In the genomic region with DNA sequence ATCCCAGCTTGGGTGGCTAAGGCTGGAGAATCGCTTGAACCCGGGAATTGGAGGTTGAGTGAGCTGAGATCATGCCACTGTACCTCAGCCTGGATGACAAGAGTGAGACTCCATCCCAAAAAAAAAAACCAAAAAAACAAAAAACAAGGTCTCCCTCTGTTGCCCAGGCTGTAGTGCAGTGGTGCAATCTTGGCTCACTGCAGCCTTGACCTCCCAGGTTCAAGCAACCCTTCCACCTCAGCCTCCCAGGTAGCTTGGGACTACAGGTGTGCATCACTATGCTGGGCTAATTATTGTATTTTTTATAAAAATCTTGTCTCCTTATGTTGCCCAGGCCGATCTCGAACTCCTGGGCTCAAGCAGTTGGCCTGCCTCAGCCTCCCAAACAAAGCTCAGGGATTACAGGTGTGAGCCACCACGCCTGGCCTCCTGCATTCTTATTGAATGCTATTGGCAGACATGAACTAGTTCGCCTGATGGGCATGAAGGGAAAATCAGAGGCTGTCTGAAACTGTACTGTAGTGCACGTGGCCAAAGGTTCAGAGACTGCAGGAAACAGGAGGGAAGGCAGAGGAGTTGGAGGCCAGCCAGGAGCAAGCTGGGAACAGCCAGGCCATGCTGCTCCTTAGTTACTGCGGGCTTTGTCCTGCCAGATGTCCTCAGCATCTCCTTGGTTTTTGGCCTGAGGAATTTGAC, we compare ENCODE assay signal across 1 cellular context.
TF ChIP-seq lines count a peak whose summit lies in the region.

No MANE protein-coding gene starts in this region.

TF ChIP-seq in HepG2, 621 proteins besides CTCF, POLR2A, EP300 and RAD21 (continued from another document and continues in another):
- TF ChIP-seq, protein P1, sequence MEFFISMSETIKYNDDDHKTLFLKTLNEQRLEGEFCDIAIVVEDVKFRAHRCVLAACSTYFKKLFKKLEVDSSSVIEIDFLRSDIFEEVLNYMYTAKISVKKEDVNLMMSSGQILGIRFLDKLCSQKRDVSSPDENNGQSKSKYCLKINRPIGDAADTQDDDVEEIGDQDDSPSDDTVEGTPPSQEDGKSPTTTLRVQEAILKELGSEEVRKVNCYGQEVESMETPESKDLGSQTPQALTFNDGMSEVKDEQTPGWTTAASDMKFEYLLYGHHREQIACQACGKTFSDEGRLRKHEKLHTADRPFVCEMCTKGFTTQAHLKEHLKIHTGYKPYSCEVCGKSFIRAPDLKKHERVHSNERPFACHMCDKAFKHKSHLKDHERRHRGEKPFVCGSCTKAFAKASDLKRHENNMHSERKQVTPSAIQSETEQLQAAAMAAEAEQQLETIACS (CRISPR knock-in tag; IDR thresholded peaks at IDR 0.05) = no peak
- TF ChIP-seq ZNF556 (CRISPR knock-in tag; IDR thresholded peaks at IDR 0.05; ENCODE audit: borderline replicate concordance) (0 out of 2 replicates have a peak, but pooled peaks have one; percentile 18), KLF9 (CRISPR knock-in tag; IDR thresholded peaks at IDR 0.05; ENCODE audit: low read depth) (0 out of 2 replicates have a peak, but pooled peaks have one; percentile 46), HNRNPH1 (optimal IDR thresholded peaks at IDR 0.05; ENCODE audit: low read depth, low read length) (no peak), NFE2 (CRISPR knock-in tag; IDR thresholded peaks at IDR 0.05) (no peak), ZGPAT (CRISPR knock-in tag; IDR thresholded peaks at IDR 0.05) (peak; percentile 24; the same call in 1 of the 2 replicates), HOXA7 (CRISPR knock-in tag; IDR thresholded peaks at IDR 0.05) (no peak), ZBTB8A (CRISPR knock-in tag; IDR thresholded peaks at IDR 0.05; ENCODE audit: borderline replicate concordance, low read depth) (no peak), FOXA1 (IDR thresholded peaks at IDR 0.05) (no peak), FOXA1 (CRISPR knock-in tag; IDR thresholded peaks at IDR 0.05) (no peak), ZNF484 (CRISPR knock-in tag; IDR thresholded peaks at IDR 0.05; ENCODE audit: borderline replicate concordance, low read depth) (no peak), ATRX (CRISPR knock-in tag; IDR thresholded peaks at IDR 0.05; ENCODE audit: borderline replicate concordance) (no peak), ZNF292 (CRISPR knock-in tag; IDR thresholded peaks at IDR 0.05; ENCODE audit: borderline replicate concordance, low read depth) (peak; percentile 58; the same call in 1 of the 2 replicates), ZFP36L2 (CRISPR knock-in tag; IDR thresholded peaks at IDR 0.05) (no peak), ASH2L (IDR thresholded peaks at IDR 0.05; ENCODE audit: insufficient read length, low read depth, low read length) (no peak), ZNF557 (CRISPR knock-in tag; IDR thresholded peaks at IDR 0.05) (no peak), ZNF589 (CRISPR knock-in tag; conservative IDR thresholded peaks at IDR 0.05) (no peak), SKI (IDR thresholded peaks at IDR 0.05; ENCODE audit: partially characterized antibody) (no peak), HDAC1 (CRISPR knock-in tag; IDR thresholded peaks at IDR 0.05) (peak; percentile 68), HNF4A (CRISPR knock-in tag; IDR thresholded peaks at IDR 0.05) (peak; percentile 47), RFX5 (IDR thresholded peaks at IDR 0.05; ENCODE audit: low read depth, low read length) (no peak), ZNF138 (CRISPR knock-in tag; IDR thresholded peaks at IDR 0.05; ENCODE audit: low read depth) (no peak), RBM39 (IDR thresholded peaks at IDR 0.05; ENCODE audit: low read depth, low read length, poor library complexity, severe bottlenecking) (no peak), ZNF878 (CRISPR knock-in tag; IDR thresholded peaks at IDR 0.05) (peak; percentile 86), TSC22D2 (CRISPR knock-in tag; IDR thresholded peaks at IDR 0.05; ENCODE audit: borderline replicate concordance) (peak; percentile 66; the same call in 1 of the 2 replicates), ONECUT2 (CRISPR knock-in tag; IDR thresholded peaks at IDR 0.05) (no peak), SCMH1 (CRISPR knock-in tag; IDR thresholded peaks at IDR 0.05; ENCODE audit: borderline replicate concordance) (no peak), NR3C1 (CRISPR knock-in tag; IDR thresholded peaks at IDR 0.05) (no peak), ZBTB7B (CRISPR knock-in tag; IDR thresholded peaks at IDR 0.05) (peak; percentile 59), ZNF614 (CRISPR knock-in tag; IDR thresholded peaks at IDR 0.05; ENCODE audit: borderline replicate concordance) (peak; percentile 92), NFKBIZ (CRISPR knock-in tag; IDR thresholded peaks at IDR 0.05) (no peak), HHEX (CRISPR knock-in tag; IDR thresholded peaks at IDR 0.05) (no peak), CENPX (CRISPR knock-in tag; IDR thresholded peaks at IDR 0.05) (no peak), ZIK1 (CRISPR knock-in tag; IDR thresholded peaks at IDR 0.05; ENCODE audit: borderline replicate concordance, low read depth) (0 out of 2 replicates have a peak, but pooled peaks have one; percentile 57), TEAD3 (CRISPR knock-in tag; optimal IDR thresholded peaks at IDR 0.05; ENCODE audit: borderline replicate concordance) (peak; percentile 76), ZBTB1 (CRISPR knock-in tag; IDR thresholded peaks at IDR 0.05; ENCODE audit: borderline replicate concordance) (no peak), IRF2 (CRISPR knock-in tag; IDR thresholded peaks at IDR 0.05) (peak; percentile 64; the same call in 1 of the 2 replicates), PRMT3 (CRISPR knock-in tag; IDR thresholded peaks at IDR 0.05; ENCODE audit: borderline replicate concordance, low read depth) (no peak), MXI1 (IDR thresholded peaks at IDR 0.05; ENCODE audit: borderline replicate concordance, low read depth, low read length) (peak; percentile 76; the same call in 1 of the 3 replicates)
- TF ChIP-seq, protein P2, sequence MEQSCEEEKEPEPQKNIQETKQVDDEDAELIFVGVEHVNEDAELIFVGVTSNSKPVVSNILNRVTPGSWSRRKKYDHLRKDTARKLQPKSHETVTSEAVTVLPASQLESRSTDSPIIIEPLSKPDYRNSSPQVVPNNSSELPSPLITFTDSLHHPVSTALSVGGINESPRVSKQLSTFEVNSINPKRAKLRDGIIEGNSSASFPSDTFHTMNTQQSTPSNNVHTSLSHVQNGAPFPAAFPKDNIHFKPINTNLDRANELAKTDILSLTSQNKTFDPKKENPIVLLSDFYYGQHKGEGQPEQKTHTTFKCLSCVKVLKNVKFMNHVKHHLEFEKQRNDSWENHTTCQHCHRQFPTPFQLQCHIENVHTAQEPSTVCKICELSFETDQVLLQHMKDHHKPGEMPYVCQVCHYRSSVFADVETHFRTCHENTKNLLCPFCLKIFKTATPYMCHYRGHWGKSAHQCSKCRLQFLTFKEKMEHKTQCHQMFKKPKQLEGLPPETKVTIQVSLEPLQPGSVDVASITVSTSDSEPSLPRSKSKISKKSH (CRISPR knock-in tag; IDR thresholded peaks at IDR 0.05; ENCODE audit: borderline replicate concordance) = no peak; the same call in 1 of the 2 replicates
- TF ChIP-seq, protein P3, sequence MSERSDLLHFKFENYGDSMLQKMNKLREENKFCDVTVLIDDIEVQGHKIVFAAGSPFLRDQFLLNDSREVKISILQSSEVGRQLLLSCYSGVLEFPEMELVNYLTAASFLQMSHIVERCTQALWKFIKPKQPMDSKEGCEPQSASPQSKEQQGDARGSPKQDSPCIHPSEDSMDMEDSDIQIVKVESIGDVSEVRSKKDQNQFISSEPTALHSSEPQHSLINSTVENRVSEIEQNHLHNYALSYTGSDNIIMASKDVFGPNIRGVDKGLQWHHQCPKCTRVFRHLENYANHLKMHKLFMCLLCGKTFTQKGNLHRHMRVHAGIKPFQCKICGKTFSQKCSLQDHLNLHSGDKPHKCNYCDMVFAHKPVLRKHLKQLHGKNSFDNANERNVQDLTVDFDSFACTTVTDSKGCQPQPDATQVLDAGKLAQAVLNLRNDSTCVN (CRISPR knock-in tag; IDR thresholded peaks at IDR 0.05; ENCODE audit: borderline replicate concordance) = 0 out of 2 replicates have a peak, but pooled peaks have one; percentile 24
- TF ChIP-seq, protein P4, sequence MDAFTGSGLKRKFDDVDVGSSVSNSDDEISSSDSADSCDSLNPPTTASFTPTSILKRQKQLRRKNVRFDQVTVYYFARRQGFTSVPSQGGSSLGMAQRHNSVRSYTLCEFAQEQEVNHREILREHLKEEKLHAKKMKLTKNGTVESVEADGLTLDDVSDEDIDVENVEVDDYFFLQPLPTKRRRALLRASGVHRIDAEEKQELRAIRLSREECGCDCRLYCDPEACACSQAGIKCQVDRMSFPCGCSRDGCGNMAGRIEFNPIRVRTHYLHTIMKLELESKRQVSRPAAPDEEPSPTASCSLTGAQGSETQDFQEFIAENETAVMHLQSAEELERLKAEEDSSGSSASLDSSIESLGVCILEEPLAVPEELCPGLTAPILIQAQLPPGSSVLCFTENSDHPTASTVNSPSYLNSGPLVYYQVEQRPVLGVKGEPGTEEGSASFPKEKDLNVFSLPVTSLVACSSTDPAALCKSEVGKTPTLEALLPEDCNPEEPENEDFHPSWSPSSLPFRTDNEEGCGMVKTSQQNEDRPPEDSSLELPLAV (CRISPR knock-in tag; conservative IDR thresholded peaks at IDR 0.05; ENCODE audit: low read depth) = no peak
- TF ChIP-seq, protein P5, sequence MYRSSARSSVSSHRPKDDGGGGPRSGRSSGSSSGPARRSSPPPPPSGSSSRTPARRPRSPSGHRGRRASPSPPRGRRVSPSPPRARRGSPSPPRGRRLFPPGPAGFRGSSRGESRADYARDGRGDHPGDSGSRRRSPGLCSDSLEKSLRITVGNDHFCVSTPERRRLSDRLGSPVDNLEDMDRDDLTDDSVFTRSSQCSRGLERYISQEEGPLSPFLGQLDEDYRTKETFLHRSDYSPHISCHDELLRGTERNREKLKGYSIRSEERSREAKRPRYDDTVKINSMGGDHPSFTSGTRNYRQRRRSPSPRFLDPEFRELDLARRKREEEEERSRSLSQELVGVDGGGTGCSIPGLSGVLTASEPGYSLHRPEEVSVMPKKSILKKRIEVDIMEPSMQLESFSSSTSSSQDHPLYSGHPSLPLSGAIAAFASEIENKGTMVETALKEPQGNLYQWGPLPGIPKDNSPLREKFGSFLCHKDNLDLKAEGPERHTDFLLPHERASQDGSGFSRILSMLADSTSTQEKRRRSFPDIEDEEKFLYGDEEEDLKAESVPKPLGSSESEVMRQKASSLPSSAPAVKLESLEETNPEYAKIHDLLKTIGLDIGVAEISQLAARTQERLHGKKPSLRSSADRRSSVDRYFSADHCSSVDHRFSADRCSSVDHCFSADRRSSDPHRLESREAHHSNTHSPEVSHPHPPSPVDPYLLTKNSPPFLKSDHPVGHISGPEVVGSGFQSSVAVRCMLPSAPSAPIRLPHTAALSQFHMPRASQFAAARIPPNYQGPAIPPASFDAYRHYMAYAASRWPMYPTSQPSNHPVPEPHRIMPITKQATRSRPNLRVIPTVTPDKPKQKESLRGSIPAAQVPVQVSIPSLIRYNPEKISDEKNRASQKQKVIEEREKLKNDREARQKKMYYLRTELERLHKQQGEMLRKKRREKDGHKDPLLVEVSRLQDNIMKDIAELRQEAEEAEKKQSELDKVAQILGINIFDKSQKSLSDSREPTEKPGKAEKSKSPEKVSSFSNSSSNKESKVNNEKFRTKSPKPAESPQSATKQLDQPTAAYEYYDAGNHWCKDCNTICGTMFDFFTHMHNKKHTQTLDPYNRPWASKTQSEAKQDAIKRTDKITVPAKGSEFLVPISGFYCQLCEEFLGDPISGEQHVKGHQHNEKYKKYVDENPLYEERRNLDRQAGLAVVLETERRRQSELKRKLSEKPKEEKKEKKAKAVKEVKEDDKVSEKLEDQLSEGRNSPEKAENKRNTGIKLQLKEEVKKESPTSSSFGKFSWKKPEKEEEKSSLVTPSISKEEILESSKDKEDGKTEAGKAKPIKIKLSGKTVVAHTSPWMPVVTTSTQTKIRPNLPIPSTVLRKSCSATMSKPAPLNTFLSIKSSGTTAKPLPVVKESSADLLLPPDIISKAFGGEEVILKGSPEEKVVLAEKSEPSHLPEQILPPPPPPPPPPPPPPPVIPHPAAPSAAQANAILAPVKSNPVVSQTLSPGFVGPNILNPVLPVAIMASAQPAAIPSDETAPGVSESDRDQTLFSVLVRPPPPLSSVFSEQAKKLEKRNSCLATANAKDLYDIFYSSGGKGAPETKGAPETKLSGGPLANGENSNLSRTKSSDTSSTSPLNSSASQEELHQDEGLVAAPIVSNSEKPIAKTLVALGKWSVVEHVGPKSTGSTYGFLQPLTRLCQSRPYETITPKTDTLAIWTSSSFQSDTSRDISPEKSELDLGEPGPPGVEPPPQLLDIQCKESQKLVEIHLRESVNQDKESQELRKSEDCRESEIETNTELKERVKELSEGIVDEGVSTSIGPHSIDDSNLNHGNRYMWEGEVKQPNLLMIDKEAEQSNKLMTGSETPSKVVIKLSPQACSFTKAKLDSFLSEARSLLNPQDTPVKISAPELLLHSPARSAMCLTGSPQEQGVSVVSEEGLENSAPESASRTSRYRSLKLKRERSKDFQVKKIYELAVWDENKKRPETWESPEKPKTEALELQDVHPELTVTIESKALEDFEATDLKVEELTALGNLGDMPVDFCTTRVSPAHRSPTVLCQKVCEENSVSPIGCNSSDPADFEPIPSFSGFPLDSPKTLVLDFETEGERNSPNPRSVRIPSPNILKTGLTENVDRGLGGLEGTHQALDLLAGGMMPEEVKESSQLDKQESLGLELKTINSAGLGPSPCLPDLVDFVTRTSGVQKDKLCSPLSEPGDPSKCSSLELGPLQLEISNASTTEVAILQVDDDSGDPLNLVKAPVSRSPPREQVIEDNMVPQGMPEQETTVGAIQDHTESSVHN (CRISPR knock-in tag; IDR thresholded peaks at IDR 0.05) = no peak
- TF ChIP-seq, protein P6, sequence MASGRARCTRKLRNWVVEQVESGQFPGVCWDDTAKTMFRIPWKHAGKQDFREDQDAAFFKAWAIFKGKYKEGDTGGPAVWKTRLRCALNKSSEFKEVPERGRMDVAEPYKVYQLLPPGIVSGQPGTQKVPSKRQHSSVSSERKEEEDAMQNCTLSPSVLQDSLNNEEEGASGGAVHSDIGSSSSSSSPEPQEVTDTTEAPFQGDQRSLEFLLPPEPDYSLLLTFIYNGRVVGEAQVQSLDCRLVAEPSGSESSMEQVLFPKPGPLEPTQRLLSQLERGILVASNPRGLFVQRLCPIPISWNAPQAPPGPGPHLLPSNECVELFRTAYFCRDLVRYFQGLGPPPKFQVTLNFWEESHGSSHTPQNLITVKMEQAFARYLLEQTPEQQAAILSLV (CRISPR knock-in tag; IDR thresholded peaks at IDR 0.05; ENCODE audit: borderline replicate concordance) = peak; percentile 66
- TF ChIP-seq, protein P7, sequence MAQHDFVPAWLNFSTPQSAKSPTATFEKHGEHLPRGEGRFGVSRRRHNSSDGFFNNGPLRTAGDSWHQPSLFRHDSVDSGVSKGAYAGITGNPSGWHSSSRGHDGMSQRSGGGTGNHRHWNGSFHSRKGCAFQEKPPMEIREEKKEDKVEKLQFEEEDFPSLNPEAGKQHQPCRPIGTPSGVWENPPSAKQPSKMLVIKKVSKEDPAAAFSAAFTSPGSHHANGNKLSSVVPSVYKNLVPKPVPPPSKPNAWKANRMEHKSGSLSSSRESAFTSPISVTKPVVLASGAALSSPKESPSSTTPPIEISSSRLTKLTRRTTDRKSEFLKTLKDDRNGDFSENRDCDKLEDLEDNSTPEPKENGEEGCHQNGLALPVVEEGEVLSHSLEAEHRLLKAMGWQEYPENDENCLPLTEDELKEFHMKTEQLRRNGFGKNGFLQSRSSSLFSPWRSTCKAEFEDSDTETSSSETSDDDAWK (CRISPR knock-in tag; IDR thresholded peaks at IDR 0.05) = no peak
